ENCODE assay signal across 16 cellular contexts in genomic region chr6:32109765-32110160, GRCh38. TPM values are rescaled to one million over a fixed set of nuclear protein-coding genes. Genes with fewer than 3 reads are reported as not detected.
DNase-seq lines count a peak whose midpoint lies in the region; ATAC-seq, FAIRE-seq and TF ChIP-seq lines count a peak whose summit lies in the region.
"Had no signal": no experiment of that assay in that cellular context is flagged by ENCODE, and none has a peak within 500 bp of the region (broad histone marks: within the 10 kb centered on the region; RNA-seq: fewer than 3 reads in every experiment).

No MANE protein-coding gene starts in this region.

- peaks cover 11% of the 10 kb centered on the region for H3K27me3 Mint-ChIP-seq in memory B cell

- no TSS peak for BruUV-seq in K562 (replicated peaks; lab: Mats Ljungman, UMichigan)

- peaks cover 26% of the 10 kb centered on the region for H3K4me1 Mint-ChIP-seq in memory B cell
- H3K4me1 Mint-ChIP-seq: activated naive CD4-positive, alpha-beta T cell treated with anti-CD3 and anti-CD28 coated beads, Interleukin-2, amount 10 ng/mL, durations not matched to agents 7 days and 5 days had no signal

- peaks cover 34 to 51% (median 36%) of the 10 kb centered on the region in 10 experiments for H3K4me1 ChIP-seq in BLaER1 treated with 17β-estradiol and CSF1 and Interleukin-3, amounts not matched to agents 10 nM and 100 nM
- H3K4me1 ChIP-seq in K562 (replicated peaks in 1 of 2; ENCODE audit: control insufficient read depth in 2 of 2, insufficient read depth in 2 of 2, low read length in 2 of 2): peaks cover 29 to 43% of the 10 kb centered on the region in 2 experiments
- peaks cover 66% of the 10 kb centered on the region for H3K4me1 ChIP-seq in stomach smooth muscle (ENCODE audit: control insufficient read depth, insufficient read depth, low read length)

- no peaks in the 10 kb centered on the region for H3K27me3 ChIP-seq in BLaER1 treated with 17β-estradiol and CSF1 and Interleukin-3, amounts not matched to agents 10 nM and 100 nM
- H3K27me3 ChIP-seq in K562 (ENCODE audit: control insufficient read depth in 2 of 2, insufficient read depth in 2 of 2, low read length in 2 of 2): peaks cover 0 to 13% of the 10 kb centered on the region in 2 experiments; a peak in 2 of 5 replicates
- H3K27me3 ChIP-seq in stomach smooth muscle (ENCODE audit: control insufficient read depth in 1 of 2, insufficient read depth in 2 of 2, low read length in 2 of 2): peaks cover 0 to 2% of the 10 kb centered on the region in 2 donors

- H3K36me3 ChIP-seq in BLaER1 treated with 17β-estradiol and CSF1 and Interleukin-3, amounts not matched to agents 10 nM and 100 nM: peaks cover 7 to 44% (median 30%) of the 10 kb centered on the region in 11 experiments; a peak in 21 of 22 replicates
- no peaks in the 10 kb centered on the region for H3K36me3 ChIP-seq in K562 (ENCODE audit: control insufficient read depth, insufficient read depth, low read length)
- no peaks in the 10 kb centered on the region for H3K36me3 ChIP-seq in stomach smooth muscle (ENCODE audit: control insufficient read depth in 2 of 2, insufficient read depth in 2 of 2, low read length in 2 of 2)

- H3K27ac ChIP-seq in BLaER1 treated with 17β-estradiol and CSF1 and Interleukin-3, amounts not matched to agents 10 nM and 100 nM: 0 out of 22 replicates have a peak overlapping the region, but pooled peaks of 2 of the 11 experiments have one; percentile 4 to 15
- H3K27ac ChIP-seq in K562 (ENCODE audit: extremely low read depth, low read depth, low read length) (no peak overlapping the region), stomach smooth muscle (ENCODE audit: low read length) (peak overlapping the region; percentile 77)

- no peaks in the 10 kb centered on the region for H3K9me3 Mint-ChIP-seq in memory B cell
- H3K9me3 Mint-ChIP-seq: activated naive CD4-positive, alpha-beta T cell treated with anti-CD3 and anti-CD28 coated beads, Interleukin-2, amount 10 ng/mL, durations not matched to agents 7 days and 5 days had no signal

- no peak overlapping the region for H3K4me3 Mint-ChIP-seq in memory B cell
- H3K4me3 Mint-ChIP-seq: activated naive CD4-positive, alpha-beta T cell treated with anti-CD3 and anti-CD28 coated beads, Interleukin-2, amount 10 ng/mL, durations not matched to agents 7 days and 5 days had no signal

- H3K36me3 Mint-ChIP-seq in memory B cell: peaks cover 4% of the 10 kb centered on the region

- FAIRE-seq in K562 (lab: Jason Lieb, UNC) (no peak), frontal cortex (lab: Jason Lieb, UNC) (no peak)
- FAIRE-seq: small intestine had no signal

- peak overlapping the region; percentile 51 for H3K27ac Mint-ChIP-seq in memory B cell
- H3K27ac Mint-ChIP-seq: activated naive CD4-positive, alpha-beta T cell treated with anti-CD3 and anti-CD28 coated beads, Interleukin-2, amount 10 ng/mL, durations not matched to agents 7 days and 5 days had no signal

- H3K9me3 ChIP-seq in BLaER1 treated with 17β-estradiol and CSF1 and Interleukin-3, amounts not matched to agents 10 nM and 100 nM (replicated peaks in 1 of 11): no peaks in the 10 kb centered on the region
- H3K9me3 ChIP-seq in K562 (replicated peaks; ENCODE audit: control insufficient read depth, insufficient read depth, low read depth, low read length) (no peaks in the 10 kb centered on the region), stomach smooth muscle (ENCODE audit: control insufficient read depth in 2 of 2, low read length in 2 of 2) (no peaks in the 10 kb centered on the region)

- intact Hi-C loops in K562 (cut with micrococcal nuclease): loop anchor here (10.0 kb wide), 1 partner anchor 305 kb away; no protein-coding TSS in a partner anchor

- H2AFZ ChIP-seq in K562 (ENCODE audit: low read depth, low read length): no peak overlapping the region

- H3K9ac ChIP-seq in BLaER1 treated with 17β-estradiol and CSF1 and Interleukin-3, amounts not matched to agents 10 nM and 100 nM: no peak overlapping the region
- peak overlapping the region in 1 of 2 experiments; percentile 22; a peak in 1 of 4 replicates for H3K9ac ChIP-seq in K562 (ENCODE audit: insufficient read depth in 1 of 2, low read depth in 2 of 2, low read length in 2 of 2)
- peak overlapping the region in 1 of 2 donors; percentile 47 for H3K9ac ChIP-seq in stomach smooth muscle (ENCODE audit: low read length in 2 of 2)

- no peak for TF ChIP-seq CTCF in K562 (IDR thresholded peaks at IDR 0.05 in 2 of 3, conservative IDR thresholded peaks at IDR 0.05 in 1 of 3; ENCODE audit: insufficient read depth in 2 of 3, low read depth in 1 of 3, low read length in 3 of 3)

- no peaks in the 10 kb centered on the region for H3K79me2 ChIP-seq in K562 (ENCODE audit: control insufficient read depth, insufficient read depth, low read length)

- no peak overlapping the region for H3K4me3 ChIP-seq in BLaER1 treated with 17β-estradiol and CSF1 and Interleukin-3, amounts not matched to agents 10 nM and 100 nM
- H3K4me3 ChIP-seq in K562: no peak overlapping the region
- H3K4me3 ChIP-seq in stomach smooth muscle (ENCODE audit: low read length in 2 of 2): peak overlapping the region in 1 of 2 donors; percentile 63

- no peak; the same call in 2 of the 3 replicates for ATAC-seq in K562
- no peak for ATAC-seq in memory B cell (ENCODE audit: low read depth)

- CTCF ChIA-PET in K562 (lab: Yijun Ruan, JAX; ENCODE audit: low intra/inter-chr PET ratio): interaction anchor here (0.6 kb wide), 2 partner anchors 10 to 1244 kb away, joined by 3 to 4 read pairs; no protein-coding TSS in a partner anchor

- DNase-seq in K562 (ENCODE audit: extremely low read depth in 1 of 4, low spot score in 3 of 4): no peak
- DNase-seq in memory B cell (ENCODE audit: low spot score in 2 of 2): no peak
- no peak for DNase-seq in frontal cortex (ENCODE audit: low spot score in 2 of 2)
- DNase-seq in effector CD4-positive, alpha-beta T cell: no peak
- no peak for DNase-seq in NCI-H1436 (lab: John Stamatoyannopoulos, UW)
- no peak for DNase-seq in SHP77 treated with DMSO at 0.1 percent for 48 hours (lab: John Stamatoyannopoulos, UW)
- DNase-seq: activated naive CD4-positive, alpha-beta T cell treated with anti-CD3 and anti-CD28 coated beads, Interleukin-2, amount 10 ng/mL, durations not matched to agents 7 days and 5 days; activated T-cell treated with anti-CD3 and anti-CD28 coated beads for 4 hours; dermis blood vessel endothelial cell; head of caudate nucleus; islet precursor cell; NCI-H1694; small intestine; SW 1271 had no signal

- WGBS in K562 (ENCODE audit: insufficient coverage, low coverage, missing lambda C conversion rate): 26% methylated on average over 6 of the region's 6 CpGs

- POLR2A ChIA-PET in K562 (lab: Yijun Ruan, JAX): interaction anchor here (1.0 to 4.9 kb wide), 7 partner anchors 8 to 158 kb away, joined by 3 to 38 read pairs (median 7); no protein-coding TSS in a partner anchor

- peaks cover 0 to 34% (median 0%) of the 10 kb centered on the region in 11 experiments; a peak in 5 of 22 replicates for H4K20me1 ChIP-seq in BLaER1 treated with 17β-estradiol and CSF1 and Interleukin-3, amounts not matched to agents 10 nM and 100 nM
- no peaks in the 10 kb centered on the region for H4K20me1 ChIP-seq in K562 (replicated peaks; ENCODE audit: control insufficient read depth, insufficient read depth, low read length)

- 0 out of 2 replicates have a peak, but pooled peaks have one; percentile 20 for TF ChIP-seq POLR2A in K562 (conservative IDR thresholded peaks at IDR 0.05)

- no peak for TF ChIP-seq EP300 in K562 (IDR thresholded peaks at IDR 0.05; ENCODE audit: low read length)

- H3K9me1 ChIP-seq in K562 (ENCODE audit: control insufficient read depth, insufficient read depth, low read length): no peaks in the 10 kb centered on the region

- peak overlapping the region; percentile 29 to 77 (median 69); a peak in 21 of 22 replicates for H3K4me2 ChIP-seq in BLaER1 treated with 17β-estradiol and CSF1 and Interleukin-3, amounts not matched to agents 10 nM and 100 nM
- H3K4me2 ChIP-seq in K562 (ENCODE audit: insufficient read depth, low read length): no peak overlapping the region

- in situ Hi-C loops in K562 (cut with MboI): no loop called here

- no peak for TF ChIP-seq RAD21 in K562 (CRISPR knock-in tag; conservative IDR thresholded peaks at IDR 0.05 in 1 of 2, IDR thresholded peaks at IDR 0.05 in 1 of 2)

RNA-seq across cellular contexts. Expression of gene TNXB, which starts 0.6 kb away (rescaled TPM):
- total RNA-seq in K562 (2011; cell fraction: chromatin; rRNA removed; ENCODE audit: low replicate concordance): 19.6 and 47.4 TPM in 2 replicates
- total RNA-seq in K562 (2011; cell fraction: nucleolus; rRNA removed): 28.9 and 33.2 TPM in 2 replicates
- 21.4 and 27.9 TPM in 2 replicates for total RNA-seq in K562 (2011; cell fraction: nucleoplasm; rRNA removed)
- total RNA-seq in K562 (2014; rRNA removed) (28.1 and 35.0 TPM in 2 replicates), K562 (2014; rRNA removed; fragmentation: Illumina TruSeq; extraction: Trizol) (4.2 and 6.1 TPM in 2 replicates), K562 (2015; rRNA removed; fragmentation: Illumina TruSeq; extraction: Trizol) (25.0 and 26.2 TPM in 2 replicates), K562 (2021) (24.2 and 25.8 TPM in 2 replicates), frontal cortex (4.5 TPM)
- polyA plus RNA-seq in K562 (2011; rRNA removed) (11.3 and 13.3 TPM in 2 replicates), K562 (2014; fragmentation: Illumina TruSeq; extraction: Trizol) (12.4 and 24.8 TPM in 2 replicates), K562 (2014; fragmentation: Nextera tagmentation; extraction: Ambion mirVana) (under 1 TPM; 0.14 to 0.43 TPM), K562 (2014; rRNA removed) (24.5 and 27.0 TPM in 2 replicates)
- polyA plus RNA-seq in K562 (2011; cell fraction: cytosol; rRNA removed): 20.6 and 53.8 TPM in 2 replicates
- polyA plus RNA-seq in K562 (2011; cell fraction: nucleus; rRNA removed): 25.4 and 47.3 TPM in 2 replicates
- 25.6 and 28.6 TPM in 2 replicates for polyA plus RNA-seq in K562 (2012)
- polyA minus RNA-seq in K562 (2011; rRNA and poly(A)+ RNA removed): 3.1 and 6.0 TPM in 2 replicates
- polyA minus RNA-seq in K562 (2011; cell fraction: cytosol; rRNA and poly(A)+ RNA removed): 15.5 and 15.6 TPM in 2 replicates
- polyA minus RNA-seq in K562 (2011; cell fraction: nucleus; rRNA and poly(A)+ RNA removed): 16.2 and 17.0 TPM in 2 replicates

RNA-seq across cellular contexts. Expression of gene ATF6B, which starts 18.3 kb away (rescaled TPM):
- 189 and 474 TPM in 2 replicates for total RNA-seq in K562 (2011; cell fraction: chromatin; rRNA removed; ENCODE audit: low replicate concordance)
- 248 and 265 TPM in 2 replicates for total RNA-seq in K562 (2011; cell fraction: nucleolus; rRNA removed)
- total RNA-seq in K562 (2011; cell fraction: nucleoplasm; rRNA removed): 205 and 216 TPM in 2 replicates
- 22.7 and 25.4 TPM in 2 replicates for total RNA-seq in K562 (2014; rRNA removed)
- total RNA-seq in K562 (2014; rRNA removed; fragmentation: Illumina TruSeq; extraction: Trizol): 15.6 and 21.5 TPM in 2 replicates
- 30.5 and 31.7 TPM in 2 replicates for total RNA-seq in K562 (2015; rRNA removed; fragmentation: Illumina TruSeq; extraction: Trizol)
- 83.6 and 89.7 TPM in 2 replicates for total RNA-seq in K562 (2021)
- polyA plus RNA-seq in K562 (2011; rRNA removed): 46.6 and 83.9 TPM in 2 replicates
- polyA plus RNA-seq in K562 (2011; cell fraction: cytosol; rRNA removed): 74.9 and 91.7 TPM in 2 replicates
- 198 and 250 TPM in 2 replicates for polyA plus RNA-seq in K562 (2011; cell fraction: nucleus; rRNA removed)
- 138 and 229 TPM in 2 replicates for polyA plus RNA-seq in K562 (2012)
- 128 and 131 TPM in 2 replicates for polyA plus RNA-seq in K562 (2014; fragmentation: Illumina TruSeq; extraction: Trizol)
- 10 to 100 TPM; 20.7 to 26.1 TPM for polyA plus RNA-seq in K562 (2014; fragmentation: Nextera tagmentation; extraction: Ambion mirVana)
- 88.0 and 103 TPM in 2 replicates for polyA plus RNA-seq in K562 (2014; rRNA removed)
- 22.1 and 23.6 TPM in 2 replicates for polyA minus RNA-seq in K562 (2011; rRNA and poly(A)+ RNA removed)
- 34.3 and 45.6 TPM in 2 replicates for polyA minus RNA-seq in K562 (2011; cell fraction: cytosol; rRNA and poly(A)+ RNA removed)
- 42.9 and 68.4 TPM in 2 replicates for polyA minus RNA-seq in K562 (2011; cell fraction: nucleus; rRNA and poly(A)+ RNA removed)
- total RNA-seq in frontal cortex: 13.0 TPM

RNA-seq across cellular contexts. Expression of gene FKBPL, which starts 20.3 kb away (rescaled TPM):
- 7.3 and 12.0 TPM in 2 replicates for total RNA-seq in K562 (2011; cell fraction: chromatin; rRNA removed; ENCODE audit: low replicate concordance)
- 8.4 and 12.0 TPM in 2 replicates for total RNA-seq in K562 (2011; cell fraction: nucleolus; rRNA removed)
- 7.9 and 8.3 TPM in 2 replicates for total RNA-seq in K562 (2011; cell fraction: nucleoplasm; rRNA removed)
- total RNA-seq in K562 (2014; rRNA removed) (18.8 and 24.3 TPM in 2 replicates), K562 (2014; rRNA removed; fragmentation: Illumina TruSeq; extraction: Trizol) (18.7 and 23.5 TPM in 2 replicates), K562 (2015; rRNA removed; fragmentation: Illumina TruSeq; extraction: Trizol) (23.9 and 26.7 TPM in 2 replicates), K562 (2021) (21.0 and 22.9 TPM in 2 replicates), frontal cortex (4.5 TPM)
- polyA plus RNA-seq in K562 (2011; rRNA removed) (9.0 and 11.5 TPM in 2 replicates), K562 (2014; fragmentation: Illumina TruSeq; extraction: Trizol) (22.2 and 23.3 TPM in 2 replicates), K562 (2014; fragmentation: Nextera tagmentation; extraction: Ambion mirVana) (10 to 100 TPM; 18.3 to 31.4 TPM), K562 (2014; rRNA removed) (20.1 and 20.6 TPM in 2 replicates)
- 7.7 and 12.2 TPM in 2 replicates for polyA plus RNA-seq in K562 (2011; cell fraction: cytosol; rRNA removed)
- polyA plus RNA-seq in K562 (2011; cell fraction: nucleus; rRNA removed): 6.2 and 7.7 TPM in 2 replicates
- 14.2 and 18.6 TPM in 2 replicates for polyA plus RNA-seq in K562 (2012)
- polyA minus RNA-seq in K562 (2011; rRNA and poly(A)+ RNA removed): 6.1 and 7.3 TPM in 2 replicates
- polyA minus RNA-seq in K562 (2011; cell fraction: cytosol; rRNA and poly(A)+ RNA removed): 4.6 and 7.4 TPM in 2 replicates
- polyA minus RNA-seq in K562 (2011; cell fraction: nucleus; rRNA and poly(A)+ RNA removed): 3.9 and 7.9 TPM in 2 replicates

RNA-seq across cellular contexts. Expression of gene PRRT1, which starts 42.0 kb away (rescaled TPM):
- 2.0 and 3.2 TPM in 2 replicates for total RNA-seq in K562 (2011; cell fraction: chromatin; rRNA removed; ENCODE audit: low replicate concordance)
- 0.92 and 1.5 TPM in 2 replicates for total RNA-seq in K562 (2011; cell fraction: nucleolus; rRNA removed)
- 3.2 and 6.0 TPM in 2 replicates for total RNA-seq in K562 (2011; cell fraction: nucleoplasm; rRNA removed)
- total RNA-seq in K562 (2014; rRNA removed) (0.14 and 0.57 TPM in 2 replicates), K562 (2014; rRNA removed; fragmentation: Illumina TruSeq; extraction: Trizol) (0.16 and 0.29 TPM in 2 replicates), K562 (2015; rRNA removed; fragmentation: Illumina TruSeq; extraction: Trizol) (0.40 and 0.53 TPM in 2 replicates), K562 (2021) (1.9 and 3.0 TPM in 2 replicates), frontal cortex (0.41 TPM)
- polyA plus RNA-seq in K562 (2011; rRNA removed) (0.50 and 1.1 TPM in 2 replicates), K562 (2014; fragmentation: Illumina TruSeq; extraction: Trizol) (3.3 and 3.5 TPM in 2 replicates), K562 (2014; fragmentation: Nextera tagmentation; extraction: Ambion mirVana) (under 1 TPM; 0.31 to 0.41 TPM), K562 (2014; rRNA removed) (2.1 and 2.8 TPM in 2 replicates)
- polyA plus RNA-seq in K562 (2011; cell fraction: cytosol; rRNA removed): 1.3 and 2.0 TPM in 2 replicates
- 6.7 and 12.8 TPM in 2 replicates for polyA plus RNA-seq in K562 (2011; cell fraction: nucleus; rRNA removed)
- polyA plus RNA-seq in K562 (2012): 3.9 and 9.0 TPM in 2 replicates
- polyA minus RNA-seq in K562 (2011; rRNA and poly(A)+ RNA removed): 0.07 and 0.27 TPM in 2 replicates
- polyA minus RNA-seq in K562 (2011; cell fraction: cytosol; rRNA and poly(A)+ RNA removed): 0.48 TPM in 1 of 2 replicates, not detected in the other
- 0.44 and 0.54 TPM in 2 replicates for polyA minus RNA-seq in K562 (2011; cell fraction: nucleus; rRNA and poly(A)+ RNA removed)
- total RNA-seq: dermis blood vessel endothelial cell had no signal

RNA-seq across cellular contexts. Expression of gene PPT2, which starts 44.2 kb away (rescaled TPM):
- total RNA-seq in K562 (2011; cell fraction: chromatin; rRNA removed; ENCODE audit: low replicate concordance): 123 and 281 TPM in 2 replicates
- total RNA-seq in K562 (2011; cell fraction: nucleolus; rRNA removed): 210 and 218 TPM in 2 replicates
- total RNA-seq in K562 (2011; cell fraction: nucleoplasm; rRNA removed): 184 and 227 TPM in 2 replicates
- 69.9 and 296 TPM in 2 replicates for total RNA-seq in K562 (2014; rRNA removed)
- 42.5 and 43.7 TPM in 2 replicates for total RNA-seq in K562 (2014; rRNA removed; fragmentation: Illumina TruSeq; extraction: Trizol)
- 44.1 and 45.6 TPM in 2 replicates for total RNA-seq in K562 (2015; rRNA removed; fragmentation: Illumina TruSeq; extraction: Trizol)
- 83.2 and 83.4 TPM in 2 replicates for total RNA-seq in K562 (2021)
- polyA plus RNA-seq in K562 (2011; rRNA removed): 75.8 and 76.6 TPM in 2 replicates
- 86.3 and 114 TPM in 2 replicates for polyA plus RNA-seq in K562 (2011; cell fraction: cytosol; rRNA removed)
- 311 and 473 TPM in 2 replicates for polyA plus RNA-seq in K562 (2011; cell fraction: nucleus; rRNA removed)
- 53.9 and 83.7 TPM in 2 replicates for polyA plus RNA-seq in K562 (2012)
- 92.6 and 98.8 TPM in 2 replicates for polyA plus RNA-seq in K562 (2014; fragmentation: Illumina TruSeq; extraction: Trizol)
- polyA plus RNA-seq in K562 (2014; fragmentation: Nextera tagmentation; extraction: Ambion mirVana): 10 to 100 TPM; 27.4 to 41.6 TPM
- polyA plus RNA-seq in K562 (2014; rRNA removed): 86.4 and 95.1 TPM in 2 replicates
- polyA minus RNA-seq in K562 (2011; rRNA and poly(A)+ RNA removed): 25.0 and 32.8 TPM in 2 replicates
- 31.8 and 46.0 TPM in 2 replicates for polyA minus RNA-seq in K562 (2011; cell fraction: cytosol; rRNA and poly(A)+ RNA removed)
- 44.2 and 45.1 TPM in 2 replicates for polyA minus RNA-seq in K562 (2011; cell fraction: nucleus; rRNA and poly(A)+ RNA removed)
- total RNA-seq in frontal cortex: 9.8 TPM
